ENCODE assay signal across 1 cellular context in the genomic region with DNA sequence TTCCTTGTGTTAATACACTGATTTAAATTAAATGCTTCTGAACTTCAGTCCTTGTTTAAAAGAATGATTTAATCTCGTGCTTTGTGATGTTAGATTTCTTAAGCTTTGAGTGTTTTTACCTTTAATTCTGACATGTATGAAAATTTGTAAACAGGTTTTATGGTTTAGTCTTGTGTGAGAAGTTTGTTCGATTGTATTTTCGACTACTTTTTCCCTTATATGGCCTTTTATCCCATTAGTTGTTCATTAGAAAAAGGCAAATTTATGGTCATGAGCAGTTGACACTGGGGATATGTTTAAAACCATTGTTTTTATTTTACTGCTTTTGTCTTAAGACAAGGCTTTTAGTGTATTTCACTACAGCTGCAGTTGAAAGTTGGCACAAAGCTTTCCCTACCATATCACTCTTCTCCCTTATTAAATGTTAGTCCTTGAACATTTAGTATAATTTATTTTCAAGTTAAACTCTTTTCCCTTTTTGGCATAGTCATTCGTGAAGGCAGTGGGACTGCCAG.
TF ChIP-seq lines count a peak whose summit lies in the region.

No MANE protein-coding gene starts in this region.

TF ChIP-seq in GM23338, 12 proteins besides CTCF, POLR2A, EP300 and RAD21 (continued from another document):
- TF ChIP-seq, protein P1, sequence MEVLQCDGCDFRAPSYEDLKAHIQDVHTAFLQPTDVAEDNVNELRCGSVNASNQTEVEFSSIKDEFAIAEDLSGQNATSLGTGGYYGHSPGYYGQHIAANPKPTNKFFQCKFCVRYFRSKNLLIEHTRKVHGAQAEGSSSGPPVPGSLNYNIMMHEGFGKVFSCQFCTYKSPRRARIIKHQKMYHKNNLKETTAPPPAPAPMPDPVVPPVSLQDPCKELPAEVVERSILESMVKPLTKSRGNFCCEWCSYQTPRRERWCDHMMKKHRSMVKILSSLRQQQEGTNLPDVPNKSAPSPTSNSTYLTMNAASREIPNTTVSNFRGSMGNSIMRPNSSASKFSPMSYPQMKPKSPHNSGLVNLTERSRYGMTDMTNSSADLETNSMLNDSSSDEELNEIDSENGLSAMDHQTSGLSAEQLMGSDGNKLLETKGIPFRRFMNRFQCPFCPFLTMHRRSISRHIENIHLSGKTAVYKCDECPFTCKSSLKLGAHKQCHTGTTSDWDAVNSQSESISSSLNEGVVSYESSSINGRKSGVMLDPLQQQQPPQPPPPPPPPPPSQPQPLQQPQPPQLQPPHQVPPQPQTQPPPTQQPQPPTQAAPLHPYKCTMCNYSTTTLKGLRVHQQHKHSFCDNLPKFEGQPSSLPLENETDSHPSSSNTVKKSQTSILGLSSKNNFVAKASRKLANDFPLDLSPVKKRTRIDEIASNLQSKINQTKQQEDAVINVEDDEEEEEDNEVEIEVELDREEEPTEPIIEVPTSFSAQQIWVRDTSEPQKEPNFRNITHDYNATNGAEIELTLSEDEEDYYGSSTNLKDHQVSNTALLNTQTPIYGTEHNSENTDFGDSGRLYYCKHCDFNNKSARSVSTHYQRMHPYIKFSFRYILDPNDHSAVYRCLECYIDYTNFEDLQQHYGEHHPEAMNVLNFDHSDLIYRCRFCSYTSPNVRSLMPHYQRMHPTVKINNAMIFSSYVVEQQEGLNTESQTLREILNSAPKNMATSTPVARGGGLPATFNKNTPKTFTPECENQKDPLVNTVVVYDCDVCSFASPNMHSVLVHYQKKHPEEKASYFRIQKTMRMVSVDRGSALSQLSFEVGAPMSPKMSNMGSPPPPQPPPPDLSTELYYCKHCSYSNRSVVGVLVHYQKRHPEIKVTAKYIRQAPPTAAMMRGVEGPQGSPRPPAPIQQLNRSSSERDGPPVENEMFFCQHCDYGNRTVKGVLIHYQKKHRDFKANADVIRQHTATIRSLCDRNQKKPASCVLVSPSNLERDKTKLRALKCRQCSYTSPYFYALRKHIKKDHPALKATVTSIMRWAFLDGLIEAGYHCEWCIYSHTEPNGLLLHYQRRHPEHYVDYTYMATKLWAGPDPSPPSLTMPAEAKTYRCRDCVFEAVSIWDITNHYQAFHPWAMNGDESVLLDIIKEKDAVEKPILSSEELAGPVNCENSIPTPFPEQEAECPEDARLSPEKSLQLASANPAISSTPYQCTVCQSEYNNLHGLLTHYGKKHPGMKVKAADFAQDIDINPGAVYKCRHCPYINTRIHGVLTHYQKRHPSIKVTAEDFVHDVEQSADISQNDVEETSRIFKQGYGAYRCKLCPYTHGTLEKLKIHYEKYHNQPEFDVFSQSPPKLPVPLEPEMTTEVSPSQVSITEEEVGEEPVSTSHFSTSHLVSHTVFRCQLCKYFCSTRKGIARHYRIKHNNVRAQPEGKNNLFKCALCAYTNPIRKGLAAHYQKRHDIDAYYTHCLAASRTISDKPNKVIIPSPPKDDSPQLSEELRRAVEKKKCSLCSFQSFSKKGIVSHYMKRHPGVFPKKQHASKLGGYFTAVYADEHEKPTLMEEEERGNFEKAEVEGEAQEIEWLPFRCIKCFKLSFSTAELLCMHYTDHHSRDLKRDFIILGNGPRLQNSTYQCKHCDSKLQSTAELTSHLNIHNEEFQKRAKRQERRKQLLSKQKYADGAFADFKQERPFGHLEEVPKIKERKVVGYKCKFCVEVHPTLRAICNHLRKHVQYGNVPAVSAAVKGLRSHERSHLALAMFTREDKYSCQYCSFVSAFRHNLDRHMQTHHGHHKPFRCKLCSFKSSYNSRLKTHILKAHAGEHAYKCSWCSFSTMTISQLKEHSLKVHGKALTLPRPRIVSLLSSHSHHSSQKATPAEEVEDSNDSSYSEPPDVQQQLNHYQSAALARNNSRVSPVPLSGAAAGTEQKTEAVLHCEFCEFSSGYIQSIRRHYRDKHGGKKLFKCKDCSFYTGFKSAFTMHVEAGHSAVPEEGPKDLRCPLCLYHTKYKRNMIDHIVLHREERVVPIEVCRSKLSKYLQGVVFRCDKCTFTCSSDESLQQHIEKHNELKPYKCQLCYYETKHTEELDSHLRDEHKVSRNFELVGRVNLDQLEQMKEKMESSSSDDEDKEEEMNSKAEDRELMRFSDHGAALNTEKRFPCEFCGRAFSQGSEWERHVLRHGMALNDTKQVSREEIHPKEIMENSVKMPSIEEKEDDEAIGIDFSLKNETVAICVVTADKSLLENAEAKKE (CRISPR knock-in tag; IDR thresholded peaks at IDR 0.05) = no peak
- TF ChIP-seq POLR2AphosphoS5 (IDR thresholded peaks at IDR 0.05; ENCODE audit: low read depth) (no peak), CREB1 (CRISPR knock-in tag; IDR thresholded peaks at IDR 0.05; ENCODE audit: low read depth) (no peak), ZNF114 (CRISPR knock-in tag; IDR thresholded peaks at IDR 0.05) (no peak)
- TF ChIP-seq, protein P2, sequence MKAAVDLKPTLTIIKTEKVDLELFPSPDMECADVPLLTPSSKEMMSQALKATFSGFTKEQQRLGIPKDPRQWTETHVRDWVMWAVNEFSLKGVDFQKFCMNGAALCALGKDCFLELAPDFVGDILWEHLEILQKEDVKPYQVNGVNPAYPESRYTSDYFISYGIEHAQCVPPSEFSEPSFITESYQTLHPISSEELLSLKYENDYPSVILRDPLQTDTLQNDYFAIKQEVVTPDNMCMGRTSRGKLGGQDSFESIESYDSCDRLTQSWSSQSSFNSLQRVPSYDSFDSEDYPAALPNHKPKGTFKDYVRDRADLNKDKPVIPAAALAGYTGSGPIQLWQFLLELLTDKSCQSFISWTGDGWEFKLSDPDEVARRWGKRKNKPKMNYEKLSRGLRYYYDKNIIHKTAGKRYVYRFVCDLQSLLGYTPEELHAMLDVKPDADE (IDR thresholded peaks at IDR 0.05) = no peak
TF ChIP-seq in GM23338: peak in this region for 0.
